Comparison of ENCODE assay signal across 25 cellular contexts in genomic region chr18:23095463-23095862, GRCh38. TPM values are rescaled to one million over a fixed set of nuclear protein-coding genes. Genes with fewer than 3 reads are reported as not detected.
DNase-seq lines count a peak whose midpoint lies in the region; ATAC-seq and TF ChIP-seq lines count a peak whose summit lies in the region.
"Had no signal": no experiment of that assay in that cellular context is flagged by ENCODE, and none has a peak within 500 bp of the region (broad histone marks: within the 10 kb centered on the region; RNA-seq: fewer than 3 reads in every experiment).

No MANE protein-coding gene starts in this region.

- no peak overlapping the region for H3K27ac ChIP-seq in SK-N-SH (ENCODE audit: low read depth in 2 of 2, low read length in 1 of 2)
- H3K27ac ChIP-seq in VCaP, result no peak overlapping the region
- no peak overlapping the region for H3K27ac ChIP-seq in osteoblast (ENCODE audit: low read depth, low read length)
- H3K27ac ChIP-seq: BLaER1 treated with 17β-estradiol and CSF1 and Interleukin-3, amounts not matched to agents 10 nM and 100 nM; brain microvascular endothelial cell; coronary artery; SK-N-MC; upper lobe of left lung had no signal

- H3K4me2 ChIP-seq in SK-N-SH (no peak overlapping the region), osteoblast (ENCODE audit: insufficient read depth, low read length) (no peak overlapping the region)
- H3K4me2 ChIP-seq: BLaER1 treated with 17β-estradiol and CSF1 and Interleukin-3, amounts not matched to agents 10 nM and 100 nM had no signal

- POLR2A ChIA-PET in SK-N-SH (lab: Yijun Ruan, JAX) (no interaction called here), GM10248 (lab: Yijun Ruan, JAX) (no interaction called here)

- no peaks in the 10 kb centered on the region for H3K36me3 Mint-ChIP-seq in HFFc6 (ENCODE audit: low read depth)
- H3K36me3 Mint-ChIP-seq: naive thymus-derived CD4-positive, alpha-beta T cell had no signal

- H3K27me3 ChIP-seq in SK-N-SH (ENCODE audit: insufficient read depth), result no peaks in the 10 kb centered on the region
- no peaks in the 10 kb centered on the region for H3K27me3 ChIP-seq in osteoblast (ENCODE audit: insufficient read depth, low read length)
- H3K27me3 ChIP-seq: BLaER1 treated with 17β-estradiol and CSF1 and Interleukin-3, amounts not matched to agents 10 nM and 100 nM; brain microvascular endothelial cell; upper lobe of left lung had no signal

- H3K79me2 ChIP-seq in SK-N-SH (ENCODE audit: insufficient read depth), result no peaks in the 10 kb centered on the region
- no peaks in the 10 kb centered on the region for H3K79me2 ChIP-seq in osteoblast (ENCODE audit: insufficient read depth, low read length)

- no peak overlapping the region for H2AFZ ChIP-seq in SK-N-SH (ENCODE audit: low read depth)
- no peak overlapping the region for H2AFZ ChIP-seq in osteoblast (ENCODE audit: low read length)

- no peak overlapping the region for H3K9ac ChIP-seq in SK-N-SH
- H3K9ac ChIP-seq: BLaER1 treated with 17β-estradiol and CSF1 and Interleukin-3, amounts not matched to agents 10 nM and 100 nM had no signal

- WGBS in SK-N-SH (ENCODE audit: low lambda C conversion rate), result 86% methylated on average over 6 of the region's 6 CpGs

- H3K9me3 ChIP-seq in SK-N-SH (no peaks in the 10 kb centered on the region), osteoblast (ENCODE audit: low read depth, low read length) (no peaks in the 10 kb centered on the region)
- H3K9me3 ChIP-seq: upper lobe of left lung had no signal

- no peak overlapping the region for H3K27ac Mint-ChIP-seq in HFFc6
- H3K27ac Mint-ChIP-seq: activated CD4-positive, alpha-beta memory T cell treated with anti-CD3 and anti-CD28 coated beads, Interleukin-2, amount 10 ng/mL, durations not matched to agents 7 days and 5 days had no signal

- peaks cover 15% of the 10 kb centered on the region for H3F3A ChIP-seq in SK-N-SH (replicated peaks; ENCODE audit: insufficient read depth)

- CTCF ChIA-PET in SK-N-SH (lab: Yijun Ruan, JAX) (interaction anchor here (1.0 to 1.1 kb wide), 2 partner anchors 8 to 17 kb away, joined by 3 read pairs; no protein-coding TSS in a partner anchor), GM10248 (lab: Yijun Ruan, JAX) (interaction anchor here (0.9 to 2.0 kb wide), 2 partner anchors 9 to 13 kb away, joined by 4 read pairs; no protein-coding TSS in a partner anchor)

- no peaks in the 10 kb centered on the region for H3K9me2 ChIP-seq in SK-N-SH

- H4K20me1 ChIP-seq in SK-N-SH (ENCODE audit: insufficient read depth) (no peaks in the 10 kb centered on the region), osteoblast (ENCODE audit: insufficient read depth, low read length) (no peaks in the 10 kb centered on the region)
- H4K20me1 ChIP-seq: BLaER1 treated with 17β-estradiol and CSF1 and Interleukin-3, amounts not matched to agents 10 nM and 100 nM had no signal

- H3K4me1 ChIP-seq in SK-N-SH (ENCODE audit: control insufficient read depth in 1 of 2, insufficient read depth in 2 of 2, low read depth in 1 of 2, low read length in 1 of 2), result peaks cover 0 to 10% of the 10 kb centered on the region in 2 experiments; a peak in 2 of 4 replicates
- H3K4me1 ChIP-seq in osteoblast (ENCODE audit: insufficient read depth, low read length), result peaks cover 6% of the 10 kb centered on the region

- TF ChIP-seq EP300 in SK-N-SH (IDR thresholded peaks at IDR 0.05; ENCODE audit: borderline replicate concordance in 1 of 2, low read depth in 1 of 2, low read length in 1 of 2), result no peak

- H3K27me3 Mint-ChIP-seq in HFFc6 (ENCODE audit: insufficient read depth), result peaks cover 14% of the 10 kb centered on the region

- H3K36me3 ChIP-seq in SK-N-SH (replicated peaks in 1 of 2; ENCODE audit: control insufficient read depth in 1 of 2, insufficient read depth in 2 of 2, low read length in 1 of 2), result no peaks in the 10 kb centered on the region
- no peaks in the 10 kb centered on the region for H3K36me3 ChIP-seq in osteoblast (ENCODE audit: insufficient read depth, low read length)
- H3K36me3 ChIP-seq: BLaER1 treated with 17β-estradiol and CSF1 and Interleukin-3, amounts not matched to agents 10 nM and 100 nM; brain microvascular endothelial cell; upper lobe of left lung had no signal

- TF ChIP-seq RAD21 in SK-N-SH (IDR thresholded peaks at IDR 0.05; ENCODE audit: low read length), result 0 out of 2 replicates have a peak, but pooled peaks have one; percentile 10

- no peak overlapping the region for H3K4me3 Mint-ChIP-seq in HFFc6
- H3K4me3 Mint-ChIP-seq: activated CD4-positive, alpha-beta memory T cell treated with anti-CD3 and anti-CD28 coated beads, Interleukin-2, amount 10 ng/mL, durations not matched to agents 7 days and 5 days; naive thymus-derived CD4-positive, alpha-beta T cell had no signal

- no peaks in the 10 kb centered on the region for H3K9me3 Mint-ChIP-seq in HFFc6
- H3K9me3 Mint-ChIP-seq: activated CD4-positive, alpha-beta memory T cell treated with anti-CD3 and anti-CD28 coated beads, Interleukin-2, amount 10 ng/mL, durations not matched to agents 7 days and 5 days; naive thymus-derived CD4-positive, alpha-beta T cell had no signal

- peaks cover 28% of the 10 kb centered on the region for H3K4me1 Mint-ChIP-seq in HFFc6 (ENCODE audit: low read depth)

- ATAC-seq in SK-N-SH treated with all-trans-retinoic acid at 6 μM for 48 hours, result no peak
- ATAC-seq: GM12878; left lobe of liver; naive thymus-derived CD4-positive, alpha-beta T cell; right cardiac atrium had no signal

- TF ChIP-seq CTCF in SK-N-SH (IDR thresholded peaks at IDR 0.05) (0 out of 2 replicates have a peak, but pooled peaks have one; percentile 21), HFFc6 (IDR thresholded peaks at IDR 0.05) (peak; percentile 36), VCaP (conservative IDR thresholded peaks at IDR 0.05) (peak; percentile 49), osteoblast (IDR thresholded peaks at IDR 0.05; ENCODE audit: extremely low read depth, low read depth, low read length) (peak; percentile 8), GM10248 (IDR thresholded peaks at IDR 0.05; ENCODE audit: control extremely low read depth, extremely low read depth, low read depth, missing control alignments) (no peak)

- no peak overlapping the region for H3K4me3 ChIP-seq in SK-N-SH (ENCODE audit: low read depth in 2 of 2, low read length in 1 of 2)
- H3K4me3 ChIP-seq in osteoblast (ENCODE audit: insufficient read depth, low read length), result no peak overlapping the region
- H3K4me3 ChIP-seq: BLaER1 treated with 17β-estradiol and CSF1 and Interleukin-3, amounts not matched to agents 10 nM and 100 nM; coronary artery; GM12878; SK-N-MC; upper lobe of left lung had no signal

- DNase-seq in SK-N-SH (no peak), HFFc6 (no peak), osteoblast (ENCODE audit: insufficient read length, low spot score, missing footprints) (no peak), NCI-H2081 (lab: John Stamatoyannopoulos, UW) (no peak), GM10248 (ENCODE audit: extremely low spot score) (no peak), activated gamma-delta T cell (lab: John Stamatoyannopoulos, UW) (no peak)
- DNase-seq: activated CD4-positive, alpha-beta memory T cell treated with anti-CD3 and anti-CD28 coated beads, Interleukin-2, amount 10 ng/mL, durations not matched to agents 7 days and 5 days; activated effector memory CD4-positive, alpha-beta T cell treated with anti-CD3 and anti-CD28 coated beads, Interleukin-2, amount 50 U/mL, for 16 hours; brain microvascular endothelial cell; Kasumi-1; naive thymus-derived CD4-positive, alpha-beta T cell; NCI-H1092 treated with DMSO at 0.1 percent for 48 hours; NCI-H2029; NCI-H345; NK-92 treated with Interleukin-12 subunit alpha and Interleukin-12 subunit beta, amount 100 ng/mL, for 24 hours; right cardiac atrium; T-helper 9 cell; upper lobe of left lung had no signal

TF ChIP-seq in SK-N-SH, 30 proteins besides CTCF, POLR2A, EP300 and RAD21 (continues in another document):
- TF ChIP-seq FOXJ3 (CRISPR knock-in tag; IDR thresholded peaks at IDR 0.05), result no peak
- no peak for TF ChIP-seq NRF1 (IDR thresholded peaks at IDR 0.05; ENCODE audit: low read depth, low read length)
- TF ChIP-seq TEAD4 (IDR thresholded peaks at IDR 0.05; ENCODE audit: borderline replicate concordance, insufficient read depth), result no peak
- no peak for TF ChIP-seq POLR2AphosphoS5 (IDR thresholded peaks at IDR 0.05; ENCODE audit: low read depth, low read length)

TF ChIP-seq in SK-N-SH treated with all-trans-retinoic acid at 6 μM for 48 hours, 23 proteins besides CTCF, POLR2A, EP300 and RAD21 (continues in another document):
- TF ChIP-seq ZNF70 (CRISPR knock-in tag; IDR thresholded peaks at IDR 0.05), result no peak
- TF ChIP-seq PATZ1 (CRISPR knock-in tag; IDR thresholded peaks at IDR 0.05; ENCODE audit: borderline replicate concordance), result no peak
- no peak for TF ChIP-seq BACH2 (CRISPR knock-in tag; IDR thresholded peaks at IDR 0.05; ENCODE audit: borderline replicate concordance)
- TF ChIP-seq CREB5 (CRISPR knock-in tag; IDR thresholded peaks at IDR 0.05; ENCODE audit: low read depth), result no peak

RNA-seq across cellular contexts. Expression of gene CABLES1, which starts 39.8 kb away (rescaled TPM):
- polyA plus RNA-seq in SK-N-SH (2012; rRNA removed), result 1.8 and 2.2 TPM in 2 replicates
- 1.9 and 2.4 TPM in 2 replicates for polyA plus RNA-seq in SK-N-SH (2012; cell fraction: cytosol; rRNA removed)
- 3.0 and 3.1 TPM in 2 replicates for polyA plus RNA-seq in SK-N-SH (2012; cell fraction: nucleus; rRNA removed)
- 1 to 10 TPM; 6.2 to 9.3 (median 8.5) TPM for total RNA-seq in HFFc6 (2021; fragmentation: NEBNext Ultra II Directional; extraction: Animal tissue kit (Norgen Biotek cat#: 25700))
- total RNA-seq in osteoblast, result 13.0 and 16.8 TPM in 2 replicates
- polyA plus RNA-seq: naive thymus-derived CD4-positive, alpha-beta T cell had no signal
